ENCODE assay signal across 12 cellular contexts in genomic region chr15:85555875-85556617, GRCh38.
DNase-seq lines count a peak whose midpoint lies in the region; ATAC-seq and TF ChIP-seq lines count a peak whose summit lies in the region.
"Had no signal": no experiment of that assay in that cellular context is flagged by ENCODE, and none has a peak within 500 bp of the region (broad histone marks: within the 10 kb centered on the region; RNA-seq: fewer than 3 reads in every experiment).

No MANE protein-coding gene starts in this region.

- H3K27me3 ChIP-seq in right atrium auricular region (no peaks in the 10 kb centered on the region), SU-DHL-6 (ENCODE audit: low read length) (no peaks in the 10 kb centered on the region)
- H3K27me3 ChIP-seq: sigmoid colon had no signal

- H3K27ac ChIP-seq in right atrium auricular region (no peak overlapping the region), SU-DHL-6 (ENCODE audit: low read depth, low read length) (peak overlapping the region; percentile 27; the same call in 1 of the 2 replicates)

- ATAC-seq in left ventricle myocardium superior (peak; percentile 7), HG02938 (IDR thresholded peaks at IDR 0.05; ENCODE audit: unreplicated experiment) (peak; percentile 87)
- ATAC-seq: HepG2 had no signal

- peaks cover 67% of the 10 kb centered on the region for H3K79me2 ChIP-seq in SU-DHL-6 (ENCODE audit: insufficient read depth, low read length)

- H3K9me3 ChIP-seq in right atrium auricular region: no peaks in the 10 kb centered on the region
- no peaks in the 10 kb centered on the region for H3K9me3 ChIP-seq in SU-DHL-6 (ENCODE audit: insufficient read depth, low read length)
- H3K9me3 ChIP-seq: sigmoid colon had no signal

- H3F3A ChIP-seq in SU-DHL-6 (ENCODE audit: insufficient read depth): peaks cover 3% of the 10 kb centered on the region

- H2AFZ ChIP-seq in SU-DHL-6 (ENCODE audit: low read depth, low read length, severe bottlenecking): no peak overlapping the region

- no peaks in the 10 kb centered on the region for H3K9me2 ChIP-seq in SU-DHL-6 (replicated peaks; ENCODE audit: insufficient read depth, low read length)

- TF ChIP-seq CTCF in right atrium auricular region (IDR thresholded peaks at IDR 0.05): no peak
- no peak for TF ChIP-seq CTCF in SU-DHL-6 (IDR thresholded peaks at IDR 0.05; ENCODE audit: insufficient read depth, low read length, poor library complexity, severe bottlenecking)

- no peak overlapping the region for H3K9ac ChIP-seq in SU-DHL-6 (ENCODE audit: low read length)

- peaks cover 0 to 28% of the 10 kb centered on the region in 2 donors for H3K4me1 ChIP-seq in right atrium auricular region
- H3K4me1 ChIP-seq: sigmoid colon had no signal

- DNase-seq in left ventricle myocardium superior (no peak), right atrium auricular region (ENCODE audit: low spot score) (no peak), hepatic stellate cell (ENCODE audit: low spot score) (no peak), pons (ENCODE audit: low spot score) (no peak), AG08396 (ENCODE audit: low spot score) (no peak), SIG-M5 (lab: John Stamatoyannopoulos, UW) (no peak)
- DNase-seq: anterior cingulate cortex, NCI-H82, sigmoid colon had no signal

- H3K4me3 ChIP-seq in right atrium auricular region (no peak overlapping the region), SU-DHL-6 (ENCODE audit: insufficient read depth, low read length, poor library complexity, severe bottlenecking) (no peak overlapping the region)
- H3K4me3 ChIP-seq: sigmoid colon had no signal

- H3K36me3 ChIP-seq in right atrium auricular region: no peaks in the 10 kb centered on the region
- H3K36me3 ChIP-seq in SU-DHL-6 (ENCODE audit: low read length): peaks cover 17% of the 10 kb centered on the region; the same call in 1 of the 2 replicates
- H3K36me3 ChIP-seq: sigmoid colon had no signal

- no peaks in the 10 kb centered on the region for H4K20me1 ChIP-seq in SU-DHL-6 (ENCODE audit: low read depth, low read length)

- intact Hi-C loops in left ventricle myocardium superior (cut with micrococcal nuclease): no loop called here

- H3K4me2 ChIP-seq in SU-DHL-6 (ENCODE audit: low read depth, low read length, poor library complexity, severe bottlenecking): no peak overlapping the region
